In genomic region chr11:61828629-61829407, GRCh38 we compare ENCODE assay signal across 7 cellular contexts. TPM values are rescaled to one million over a fixed set of nuclear protein-coding genes. Genes with fewer than 3 reads are reported as not detected.
DNase-seq lines count a peak whose midpoint lies in the region; ATAC-seq, FAIRE-seq and TF ChIP-seq lines count a peak whose summit lies in the region.

No MANE protein-coding gene starts in this region.

- FAIRE-seq in K562 (lab: Jason Lieb, UNC), result no peak

- H3K4me1 ChIP-seq in PC-3 (ENCODE audit: insufficient read depth, low read length) (peaks cover 21% of the 10 kb centered on the region), K562 (replicated peaks in 1 of 2; ENCODE audit: control insufficient read depth in 2 of 2, insufficient read depth in 2 of 2, low read length in 2 of 2) (peaks cover 7 to 32% of the 10 kb centered on the region in 2 experiments), iPS-15b (ENCODE audit: control insufficient read depth, insufficient read depth, low read length) (peaks cover 4% of the 10 kb centered on the region), sigmoid colon (peaks cover 0 to 55% (median 43%) of the 10 kb centered on the region in 4 donors)

- 91% methylated on average over 31 of the region's 55 CpGs for WGBS in K562 (ENCODE audit: insufficient coverage, low coverage, missing lambda C conversion rate)
- WGBS in sigmoid colon, 2 donors, result 3 to 10% methylated on average over 55 of the region's 55 CpGs

- no TSS peak for BruUV-seq in PC-3 (replicated peaks; lab: Mats Ljungman, UMichigan)
- BruUV-seq in K562 (replicated peaks; lab: Mats Ljungman, UMichigan), result no TSS peak

- no peak for TF ChIP-seq EP300 in K562 (IDR thresholded peaks at IDR 0.05; ENCODE audit: low read length)
- no peak for TF ChIP-seq EP300 in sigmoid colon (IDR thresholded peaks at IDR 0.05)

- H2AFZ ChIP-seq in PC-3 (ENCODE audit: low read length), result peak overlapping the region; percentile 81
- H2AFZ ChIP-seq in K562 (ENCODE audit: low read depth, low read length), result no peak overlapping the region

- no peaks in the 10 kb centered on the region for H3F3A ChIP-seq in PC-3 (ENCODE audit: low read length, unreplicated experiment)

- in situ Hi-C loops in K562 (cut with MboI), result no loop called here

- H3K9me3 ChIP-seq in PC-3 (ENCODE audit: low read length), result no peaks in the 10 kb centered on the region
- no peaks in the 10 kb centered on the region for H3K9me3 ChIP-seq in K562 (replicated peaks; ENCODE audit: control insufficient read depth, insufficient read depth, low read depth, low read length)
- H3K9me3 ChIP-seq in iPS-15b (ENCODE audit: control insufficient read depth, insufficient read depth, low read length), result no peaks in the 10 kb centered on the region
- no peaks in the 10 kb centered on the region for H3K9me3 ChIP-seq in sigmoid colon

- intact Hi-C loops in PC-3 (cut with micrococcal nuclease), result no loop called here
- intact Hi-C loops in K562 (cut with micrococcal nuclease), result no loop called here
- intact Hi-C loops in sigmoid colon (cut with DNase I), result no loop called here

- H3K79me2 ChIP-seq in PC-3 (ENCODE audit: low read length), result peaks cover 69% of the 10 kb centered on the region
- H3K79me2 ChIP-seq in K562 (ENCODE audit: control insufficient read depth, insufficient read depth, low read length), result peaks cover 8% of the 10 kb centered on the region; the same call in 2 of the 3 replicates

- H3K9me2 ChIP-seq in PC-3 (replicated peaks; ENCODE audit: low read length), result no peaks in the 10 kb centered on the region

- H3K27me3 ChIP-seq in PC-3 (ENCODE audit: low read length) (no peaks in the 10 kb centered on the region), K562 (ENCODE audit: control insufficient read depth in 2 of 2, insufficient read depth in 2 of 2, low read length in 2 of 2) (no peaks in the 10 kb centered on the region), iPS-15b (ENCODE audit: control insufficient read depth, insufficient read depth, low read length) (no peaks in the 10 kb centered on the region), sigmoid colon (no peaks in the 10 kb centered on the region)

- H3K4me3 ChIP-seq in GM12864 (ENCODE audit: low read depth, low read length) (peak overlapping the region; percentile 71), PC-3 (ENCODE audit: low read length) (peak overlapping the region; percentile 88), K562 (no peak overlapping the region), iPS-15b (ENCODE audit: low read depth, low read length) (peak overlapping the region; percentile 71), sigmoid colon (peak overlapping the region; percentile 22 to 71 (median 56))

- H3K4me2 ChIP-seq in PC-3 (ENCODE audit: low read length) (peak overlapping the region; percentile 90), K562 (ENCODE audit: insufficient read depth, low read length) (no peak overlapping the region)

- ATAC-seq in HG02885 (IDR thresholded peaks at IDR 0.05; ENCODE audit: poor library complexity, unreplicated experiment), result peak; percentile 31
- ATAC-seq in PC-3, result peak; percentile 14
- no peak for ATAC-seq in K562

- peak overlapping the region; percentile 80 for H3K27ac ChIP-seq in PC-3 (ENCODE audit: low read length)
- H3K27ac ChIP-seq in K562 (ENCODE audit: extremely low read depth, low read depth, low read length), result no peak overlapping the region
- peak overlapping the region; percentile 80 to 86 (median 80) for H3K27ac ChIP-seq in sigmoid colon

- H3K9me1 ChIP-seq in K562 (ENCODE audit: control insufficient read depth, insufficient read depth, low read length), result peaks cover 4% of the 10 kb centered on the region

- CTCF ChIA-PET in PC-3 (lab: Charles Lee) (interaction anchor here (0.5 to 0.6 kb wide), 2 partner anchors 29 to 31 kb away, joined by 3 to 4 read pairs; no protein-coding TSS in a partner anchor), K562 (lab: Yijun Ruan, JAX; ENCODE audit: low intra/inter-chr PET ratio) (no interaction called here)

- TF ChIP-seq CTCF in GM12864 (IDR thresholded peaks at IDR 0.05; ENCODE audit: low read depth, low read length, missing control alignments) (peak; percentile 58), PC-3 (conservative IDR thresholded peaks at IDR 0.05; ENCODE audit: low read depth, low read length) (peak; percentile 47; the same call in 1 of the 2 replicates), K562 (IDR thresholded peaks at IDR 0.05 in 2 of 3, conservative IDR thresholded peaks at IDR 0.05 in 1 of 3; ENCODE audit: insufficient read depth in 2 of 3, low read depth in 1 of 3, low read length in 3 of 3) (no peak), sigmoid colon (IDR thresholded peaks at IDR 0.05) (peak in 2 of 4 experiments; percentile 9 to 30)

- POLR2A ChIA-PET in PC-3 (lab: Charles Lee; ENCODE audit: unreplicated experiment), result interaction anchor here (0.6 to 1.6 kb wide), 3 partner anchors 13 to 296 kb away, joined by 3 to 8 read pairs (median 3); no protein-coding TSS in a partner anchor
- POLR2A ChIA-PET in K562 (lab: Yijun Ruan, JAX), result interaction anchor here (0.6 kb wide), 1 partner anchor 658 kb away, joined by 3 read pairs; no protein-coding TSS in a partner anchor

- DNase-seq in GM12864 (ENCODE audit: low read depth) (no peak), PC-3 (peak; percentile 33), K562 (ENCODE audit: extremely low read depth in 1 of 4, low spot score in 3 of 4) (no peak), sigmoid colon (peak; percentile 74), NAMALWA (ENCODE audit: low spot score) (no peak)

- TF ChIP-seq RAD21 in K562 (CRISPR knock-in tag; conservative IDR thresholded peaks at IDR 0.05 in 1 of 2, IDR thresholded peaks at IDR 0.05 in 1 of 2), result no peak

- H3K9ac ChIP-seq in PC-3 (ENCODE audit: low read length), result peak overlapping the region; percentile 80
- 0 out of 4 replicates have a peak overlapping the region, but pooled peaks of 1 of the 2 experiments have one; percentile 20 for H3K9ac ChIP-seq in K562 (ENCODE audit: insufficient read depth in 1 of 2, low read depth in 2 of 2, low read length in 2 of 2)
- H3K9ac ChIP-seq in iPS-15b (ENCODE audit: low read depth, low read length), result peak overlapping the region; percentile 81

- H4K20me1 ChIP-seq in PC-3 (ENCODE audit: low read length), result peaks cover 36% of the 10 kb centered on the region; the same call in 1 of the 2 replicates
- H4K20me1 ChIP-seq in K562 (replicated peaks; ENCODE audit: control insufficient read depth, insufficient read depth, low read length), result no peaks in the 10 kb centered on the region

- H3K36me3 ChIP-seq in PC-3 (ENCODE audit: low read depth, low read length) (no peaks in the 10 kb centered on the region), K562 (ENCODE audit: control insufficient read depth, insufficient read depth, low read length) (no peaks in the 10 kb centered on the region), iPS-15b (ENCODE audit: control insufficient read depth, insufficient read depth, low read length) (no peaks in the 10 kb centered on the region), sigmoid colon (no peaks in the 10 kb centered on the region)

- no peak for TF ChIP-seq POLR2A in K562 (conservative IDR thresholded peaks at IDR 0.05)
- no peak for TF ChIP-seq POLR2A in sigmoid colon (IDR thresholded peaks at IDR 0.05)

RNA-seq across cellular contexts. Expression of gene FADS2, which starts 0.7 kb away (rescaled TPM):
- total RNA-seq in PC-3 (2014; rRNA removed), result 246 and 305 TPM in 2 replicates
- 49.3 and 107 TPM in 2 replicates for total RNA-seq in K562 (2011; cell fraction: chromatin; rRNA removed; ENCODE audit: low replicate concordance)
- total RNA-seq in K562 (2011; cell fraction: nucleolus; rRNA removed), result 68.6 and 70.4 TPM in 2 replicates
- total RNA-seq in K562 (2011; cell fraction: nucleoplasm; rRNA removed), result 66.5 and 86.0 TPM in 2 replicates
- 13.2 and 17.7 TPM in 2 replicates for total RNA-seq in K562 (2014; rRNA removed)
- total RNA-seq in K562 (2014; rRNA removed; fragmentation: Illumina TruSeq; extraction: Trizol), result 14.5 and 16.2 TPM in 2 replicates
- total RNA-seq in K562 (2015; rRNA removed; fragmentation: Illumina TruSeq; extraction: Trizol), result 11.5 and 12.0 TPM in 2 replicates
- total RNA-seq in K562 (2021), result 28.6 and 30.4 TPM in 2 replicates
- 42.8 and 57.1 TPM in 2 replicates for polyA plus RNA-seq in K562 (2011; rRNA removed)
- 45.6 and 51.9 TPM in 2 replicates for polyA plus RNA-seq in K562 (2011; cell fraction: cytosol; rRNA removed)
- polyA plus RNA-seq in K562 (2011; cell fraction: nucleus; rRNA removed), result 34.1 and 48.4 TPM in 2 replicates
- 27.8 and 43.6 TPM in 2 replicates for polyA plus RNA-seq in K562 (2012)
- polyA plus RNA-seq in K562 (2014; fragmentation: Illumina TruSeq; extraction: Trizol), result 33.9 and 39.7 TPM in 2 replicates
- 1 to 10 TPM; 2.9 to 5.3 TPM for polyA plus RNA-seq in K562 (2014; fragmentation: Nextera tagmentation; extraction: Ambion mirVana)
- 23.9 and 27.2 TPM in 2 replicates for polyA plus RNA-seq in K562 (2014; rRNA removed)
- 38.9 and 48.8 TPM in 2 replicates for polyA minus RNA-seq in K562 (2011; rRNA and poly(A)+ RNA removed)
- 21.3 and 32.6 TPM in 2 replicates for polyA minus RNA-seq in K562 (2011; cell fraction: cytosol; rRNA and poly(A)+ RNA removed)
- 10.5 and 15.2 TPM in 2 replicates for polyA minus RNA-seq in K562 (2011; cell fraction: nucleus; rRNA and poly(A)+ RNA removed)
- total RNA-seq in sigmoid colon, result 10 to 100 TPM in 3 of 4 donors, 1 to 10 TPM in 1; 4.1 to 45.4 (median 25.5) TPM
- 10 to 100 TPM in 1 of 3 donors, 1 to 10 TPM in 2; 3.6 to 50.2 (median 3.7) TPM for polyA plus RNA-seq in sigmoid colon

RNA-seq across cellular contexts. Expression of gene FADS1, which starts 12.0 kb away (rescaled TPM):
- total RNA-seq in PC-3 (2014; rRNA removed) (79.4 and 84.4 TPM in 2 replicates), K562 (2014; rRNA removed) (250 and 292 TPM in 2 replicates), K562 (2014; rRNA removed; fragmentation: Illumina TruSeq; extraction: Trizol) (367 and 390 TPM in 2 replicates), K562 (2015; rRNA removed; fragmentation: Illumina TruSeq; extraction: Trizol) (353 and 364 TPM in 2 replicates), K562 (2021) (378 and 411 TPM in 2 replicates), sigmoid colon (10 to 100 TPM; 11.8 to 17.7 (median 16.6) TPM)
- 611 and 866 TPM in 2 replicates for total RNA-seq in K562 (2011; cell fraction: chromatin; rRNA removed; ENCODE audit: low replicate concordance)
- 866 and 894 TPM in 2 replicates for total RNA-seq in K562 (2011; cell fraction: nucleolus; rRNA removed)
- 825 and 959 TPM in 2 replicates for total RNA-seq in K562 (2011; cell fraction: nucleoplasm; rRNA removed)
- polyA plus RNA-seq in K562 (2011; rRNA removed) (747 and 864 TPM in 2 replicates), K562 (2014; fragmentation: Illumina TruSeq; extraction: Trizol) (394 and 457 TPM in 2 replicates), K562 (2014; fragmentation: Nextera tagmentation; extraction: Ambion mirVana) (100 to 1,000 TPM; 110 to 174 TPM), K562 (2014; rRNA removed) (295 and 314 TPM in 2 replicates), sigmoid colon (10 to 100 TPM in 1 of 3 donors, 1 to 10 TPM in 2; 1.2 to 12.6 (median 2.1) TPM)
- polyA plus RNA-seq in K562 (2011; cell fraction: cytosol; rRNA removed), result 1,005 and 1,028 TPM in 2 replicates
- polyA plus RNA-seq in K562 (2011; cell fraction: nucleus; rRNA removed), result 277 and 375 TPM in 2 replicates
- polyA plus RNA-seq in K562 (2012), result 228 and 290 TPM in 2 replicates
- polyA minus RNA-seq in K562 (2011; rRNA and poly(A)+ RNA removed), result 571 and 760 TPM in 2 replicates
- polyA minus RNA-seq in K562 (2011; cell fraction: cytosol; rRNA and poly(A)+ RNA removed), result 555 and 599 TPM in 2 replicates
- 280 and 292 TPM in 2 replicates for polyA minus RNA-seq in K562 (2011; cell fraction: nucleus; rRNA and poly(A)+ RNA removed)

RNA-seq across cellular contexts. Expression of gene FEN1, which starts 36.1 kb away (rescaled TPM):
- total RNA-seq in PC-3 (2014; rRNA removed) (132 and 137 TPM in 2 replicates), K562 (2014; rRNA removed) (156 and 172 TPM in 2 replicates), K562 (2014; rRNA removed; fragmentation: Illumina TruSeq; extraction: Trizol) (130 and 137 TPM in 2 replicates), K562 (2015; rRNA removed; fragmentation: Illumina TruSeq; extraction: Trizol) (150 and 154 TPM in 2 replicates), K562 (2021) (140 and 150 TPM in 2 replicates), sigmoid colon (1 to 10 TPM; 5.3 to 8.0 (median 7.0) TPM)
- 27.9 and 42.4 TPM in 2 replicates for total RNA-seq in K562 (2011; cell fraction: chromatin; rRNA removed; ENCODE audit: low replicate concordance)
- 50.0 and 60.9 TPM in 2 replicates for total RNA-seq in K562 (2011; cell fraction: nucleolus; rRNA removed)
- total RNA-seq in K562 (2011; cell fraction: nucleoplasm; rRNA removed), result 37.0 and 43.3 TPM in 2 replicates
- polyA plus RNA-seq in K562 (2011; rRNA removed) (91.3 and 124 TPM in 2 replicates), K562 (2014; fragmentation: Illumina TruSeq; extraction: Trizol) (138 and 146 TPM in 2 replicates), K562 (2014; fragmentation: Nextera tagmentation; extraction: Ambion mirVana) (10 to 100 TPM; 58.1 to 86.8 TPM), K562 (2014; rRNA removed) (132 and 136 TPM in 2 replicates), sigmoid colon (10 to 100 TPM in 2 of 3 donors, 1 to 10 TPM in 1; 4.2 to 39.1 (median 11.3) TPM)
- polyA plus RNA-seq in K562 (2011; cell fraction: cytosol; rRNA removed), result 83.9 and 106 TPM in 2 replicates
- polyA plus RNA-seq in K562 (2011; cell fraction: nucleus; rRNA removed), result 28.7 and 36.3 TPM in 2 replicates
- 122 and 124 TPM in 2 replicates for polyA plus RNA-seq in K562 (2012)
- 77.5 and 111 TPM in 2 replicates for polyA minus RNA-seq in K562 (2011; rRNA and poly(A)+ RNA removed)
- polyA minus RNA-seq in K562 (2011; cell fraction: cytosol; rRNA and poly(A)+ RNA removed), result 54.2 and 76.3 TPM in 2 replicates
- 29.8 and 34.1 TPM in 2 replicates for polyA minus RNA-seq in K562 (2011; cell fraction: nucleus; rRNA and poly(A)+ RNA removed)

RNA-seq across cellular contexts. Expression of gene TMEM258, which starts 36.4 kb away (rescaled TPM):
- total RNA-seq in PC-3 (2014; rRNA removed) (79.2 and 110 TPM in 2 replicates), K562 (2014; rRNA removed) (97.2 and 153 TPM in 2 replicates), K562 (2014; rRNA removed; fragmentation: Illumina TruSeq; extraction: Trizol) (227 and 239 TPM in 2 replicates), K562 (2015; rRNA removed; fragmentation: Illumina TruSeq; extraction: Trizol) (221 and 231 TPM in 2 replicates), K562 (2021) (168 and 200 TPM in 2 replicates), sigmoid colon (10 to 100 TPM; 39.9 to 64.7 (median 57.4) TPM)
- 88.0 and 142 TPM in 2 replicates for total RNA-seq in K562 (2011; cell fraction: chromatin; rRNA removed; ENCODE audit: low replicate concordance)
- 195 and 216 TPM in 2 replicates for total RNA-seq in K562 (2011; cell fraction: nucleolus; rRNA removed)
- total RNA-seq in K562 (2011; cell fraction: nucleoplasm; rRNA removed), result 192 and 237 TPM in 2 replicates
- polyA plus RNA-seq in K562 (2011; rRNA removed) (630 and 713 TPM in 2 replicates), K562 (2014; fragmentation: Illumina TruSeq; extraction: Trizol) (213 and 256 TPM in 2 replicates), K562 (2014; fragmentation: Nextera tagmentation; extraction: Ambion mirVana) (100 to 1,000 TPM; 794 to 856 TPM), K562 (2014; rRNA removed) (199 and 268 TPM in 2 replicates), sigmoid colon (100 to 1,000 TPM; 139 to 224 (median 148) TPM)
- 728 and 1,027 TPM in 2 replicates for polyA plus RNA-seq in K562 (2011; cell fraction: cytosol; rRNA removed)
- 254 and 417 TPM in 2 replicates for polyA plus RNA-seq in K562 (2011; cell fraction: nucleus; rRNA removed)
- 426 and 696 TPM in 2 replicates for polyA plus RNA-seq in K562 (2012)
- polyA minus RNA-seq in K562 (2011; rRNA and poly(A)+ RNA removed), result 155 and 167 TPM in 2 replicates
- polyA minus RNA-seq in K562 (2011; cell fraction: cytosol; rRNA and poly(A)+ RNA removed), result 111 and 157 TPM in 2 replicates
- 46.0 and 84.9 TPM in 2 replicates for polyA minus RNA-seq in K562 (2011; cell fraction: nucleus; rRNA and poly(A)+ RNA removed)

Comparison
In these comparisons a context has a peak if more than half of its experiments do, and no peak if none do; other contexts are left out.
1. DNase-seq: peak in PC-3 (single experiment) and sigmoid colon (single experiment); none in GM12864 (single experiment), K562 (0 of 4) and NAMALWA (single experiment).
2. CTCF ChIP-seq: peak in GM12864 (single experiment) and PC-3 (single experiment); none in K562 (0 of 3).